In the genomic region with DNA sequence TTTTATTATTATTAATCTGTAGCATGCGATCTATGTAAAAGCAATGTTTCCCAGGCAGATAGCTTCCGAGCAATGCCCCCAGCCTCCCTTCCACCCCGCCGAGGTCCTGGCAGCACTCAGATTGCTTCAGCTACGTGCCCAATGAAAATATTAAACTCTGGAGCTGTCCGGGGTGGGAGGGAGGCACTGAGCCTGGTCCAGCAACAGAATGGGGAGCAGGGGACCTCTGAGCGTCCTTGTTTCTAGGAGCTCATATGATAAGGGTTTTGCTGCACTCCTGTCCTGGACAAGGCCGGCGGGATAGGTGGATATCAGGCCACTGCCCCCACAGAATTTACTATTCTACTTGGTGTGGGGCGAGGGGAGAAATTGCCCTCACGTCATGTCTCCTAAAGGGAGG, we compare ENCODE assay signal across 7 cellular contexts. TPM values are rescaled to one million over a fixed set of nuclear protein-coding genes. Genes with fewer than 3 reads are reported as not detected.
DNase-seq lines count a peak whose midpoint lies in the region; ATAC-seq and TF ChIP-seq lines count a peak whose summit lies in the region.

No MANE protein-coding gene starts in this region.

- ATAC-seq in HG02623 (IDR thresholded peaks at IDR 0.05; ENCODE audit: unreplicated experiment): no peak
- no peak for ATAC-seq in esophagus mucosa

- peak overlapping the region; percentile 35 for H3K4me3 Mint-ChIP-seq in activated CD4-positive, alpha-beta memory T cell treated with anti-CD3 and anti-CD28 coated beads, Interleukin-2, amount 10 ng/mL, durations not matched to agents 7 days and 5 days

- H3K4me1 ChIP-seq in HEK293 (ENCODE audit: control insufficient read depth, insufficient read depth, low read length) (peaks cover 9% of the 10 kb centered on the region; the same call in 1 of the 2 replicates), iPS-20b (ENCODE audit: insufficient read depth, low read length) (peaks cover 28% of the 10 kb centered on the region), skeletal muscle satellite cell (ENCODE audit: control insufficient read depth, insufficient read depth, low read length) (peaks cover 5% of the 10 kb centered on the region)

- no peak overlapping the region for H3K27ac Mint-ChIP-seq in activated CD4-positive, alpha-beta memory T cell treated with anti-CD3 and anti-CD28 coated beads, Interleukin-2, amount 10 ng/mL, durations not matched to agents 7 days and 5 days

- peaks cover 17% of the 10 kb centered on the region for H3K27me3 Mint-ChIP-seq in activated CD4-positive, alpha-beta memory T cell treated with anti-CD3 and anti-CD28 coated beads, Interleukin-2, amount 10 ng/mL, durations not matched to agents 7 days and 5 days

- H3K27ac ChIP-seq in HEK293 (ENCODE audit: extremely low read depth, low read depth, low read length) (no peak overlapping the region), iPS-20b (ENCODE audit: low read length) (no peak overlapping the region)

- POLR2A ChIA-PET in HEK293 (lab: Yijun Ruan, JAX): interaction anchor here (1.0 to 1.5 kb wide), 3 partner anchors 13 to 44 kb away, joined by 3 to 5 read pairs (median 3); a partner anchor contains a TSS
- POLR2A ChIA-PET in activated CD4-positive, alpha-beta memory T cell treated with anti-CD3 and anti-CD28 coated beads, Interleukin-2, amount 10 ng/mL, durations not matched to agents 7 days and 5 days (lab: Charles Lee): interaction anchor here (1.5 kb wide), 2 partner anchors 20 to 45 kb away, joined by 4 to 13 read pairs; a partner anchor contains a TSS

- peak overlapping the region; percentile 91 for H3K4me2 ChIP-seq in skeletal muscle satellite cell (ENCODE audit: low read length)

- peaks cover 7% of the 10 kb centered on the region for H3K36me3 Mint-ChIP-seq in activated CD4-positive, alpha-beta memory T cell treated with anti-CD3 and anti-CD28 coated beads, Interleukin-2, amount 10 ng/mL, durations not matched to agents 7 days and 5 days (ENCODE audit: low read depth)

- no peak overlapping the region for H3K9ac ChIP-seq in iPS-20b (ENCODE audit: low read depth, low read length)
- H3K9ac ChIP-seq in skeletal muscle satellite cell (ENCODE audit: low read depth, low read length): no peak overlapping the region

- H3K4me3 ChIP-seq in HEK293 (ENCODE audit: low read depth, low read length) (no peak overlapping the region), iPS-20b (ENCODE audit: low read length) (peak overlapping the region; percentile 86), skeletal muscle satellite cell (ENCODE audit: low read length) (peak overlapping the region; percentile 72)

- no peaks in the 10 kb centered on the region for H3K9me3 Mint-ChIP-seq in activated CD4-positive, alpha-beta memory T cell treated with anti-CD3 and anti-CD28 coated beads, Interleukin-2, amount 10 ng/mL, durations not matched to agents 7 days and 5 days

- peaks cover 40% of the 10 kb centered on the region for H3K27me3 ChIP-seq in iPS-20b (ENCODE audit: insufficient read depth, low read length)
- H3K27me3 ChIP-seq in skeletal muscle satellite cell (ENCODE audit: control insufficient read depth, insufficient read depth, low read length): peaks cover 38% of the 10 kb centered on the region

- DNase-seq in activated CD4-positive, alpha-beta memory T cell treated with anti-CD3 and anti-CD28 coated beads, Interleukin-2, amount 10 ng/mL, durations not matched to agents 7 days and 5 days: no peak
- DNase-seq in DMS79 treated with DMSO at 0.1 percent for 48 hours (lab: John Stamatoyannopoulos, UW): no peak

- TF ChIP-seq CTCF in HEK293 (tag by site-specific recombination; IDR thresholded peaks at IDR 0.05): no peak

- no peaks in the 10 kb centered on the region for H3K36me3 ChIP-seq in HEK293 (ENCODE audit: control insufficient read depth in 2 of 2, insufficient read depth in 1 of 2, low read length in 2 of 2)
- H3K36me3 ChIP-seq in iPS-20b (ENCODE audit: insufficient read depth, low read depth, low read length): no peaks in the 10 kb centered on the region
- H3K36me3 ChIP-seq in skeletal muscle satellite cell (ENCODE audit: insufficient read depth, low read length): no peaks in the 10 kb centered on the region

- H3K4me1 Mint-ChIP-seq in activated CD4-positive, alpha-beta memory T cell treated with anti-CD3 and anti-CD28 coated beads, Interleukin-2, amount 10 ng/mL, durations not matched to agents 7 days and 5 days: peaks cover 40% of the 10 kb centered on the region

- CTCF ChIA-PET in HEK293 (lab: Yijun Ruan, JAX): interaction anchor here (0.7 to 1.1 kb wide), 3 partner anchors 31 to 35 kb away, joined by 3 to 4 read pairs (median 3); no protein-coding TSS in a partner anchor
- CTCF ChIA-PET in activated CD4-positive, alpha-beta memory T cell treated with anti-CD3 and anti-CD28 coated beads, Interleukin-2, amount 10 ng/mL, durations not matched to agents 7 days and 5 days (lab: Charles Lee): interaction anchor here (1.0 to 1.7 kb wide), 4 partner anchors 17 to 49 kb away, joined by 3 to 4 read pairs (median 3); a partner anchor contains a TSS

- no peaks in the 10 kb centered on the region for H3K9me3 ChIP-seq in HEK293 (ENCODE audit: control insufficient read depth, insufficient read depth, low read depth, low read length)
- no peaks in the 10 kb centered on the region for H3K9me3 ChIP-seq in iPS-20b (ENCODE audit: insufficient read depth, low read depth, low read length)
- no peaks in the 10 kb centered on the region for H3K9me3 ChIP-seq in skeletal muscle satellite cell (replicated peaks; ENCODE audit: low read length)

TF ChIP-seq in HEK293, 187 proteins besides CTCF, POLR2A, EP300 and RAD21:
- 0 out of 2 replicates have a peak, but pooled peaks have one; percentile 65 for TF ChIP-seq ZNF335 (tag by site-specific recombination; conservative IDR thresholded peaks at IDR 0.05)
- TF ChIP-seq, protein P1, sequence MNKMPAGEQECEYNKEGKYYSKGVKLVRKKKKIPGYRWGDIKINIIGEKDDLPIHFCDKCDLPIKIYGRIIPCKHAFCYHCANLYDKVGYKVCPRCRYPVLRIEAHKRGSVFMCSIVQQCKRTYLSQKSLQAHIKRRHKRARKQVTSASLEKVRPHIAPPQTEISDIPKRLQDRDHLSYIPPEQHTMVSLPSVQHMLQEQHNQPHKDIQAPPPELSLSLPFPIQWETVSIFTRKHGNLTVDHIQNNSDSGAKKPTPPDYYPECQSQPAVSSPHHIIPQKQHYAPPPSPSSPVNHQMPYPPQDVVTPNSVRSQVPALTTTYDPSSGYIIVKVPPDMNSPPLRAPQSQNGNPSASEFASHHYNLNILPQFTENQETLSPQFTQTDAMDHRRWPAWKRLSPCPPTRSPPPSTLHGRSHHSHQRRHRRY (tag by site-specific recombination; IDR thresholded peaks at IDR 0.05): no peak
- TF ChIP-seq, protein P2, sequence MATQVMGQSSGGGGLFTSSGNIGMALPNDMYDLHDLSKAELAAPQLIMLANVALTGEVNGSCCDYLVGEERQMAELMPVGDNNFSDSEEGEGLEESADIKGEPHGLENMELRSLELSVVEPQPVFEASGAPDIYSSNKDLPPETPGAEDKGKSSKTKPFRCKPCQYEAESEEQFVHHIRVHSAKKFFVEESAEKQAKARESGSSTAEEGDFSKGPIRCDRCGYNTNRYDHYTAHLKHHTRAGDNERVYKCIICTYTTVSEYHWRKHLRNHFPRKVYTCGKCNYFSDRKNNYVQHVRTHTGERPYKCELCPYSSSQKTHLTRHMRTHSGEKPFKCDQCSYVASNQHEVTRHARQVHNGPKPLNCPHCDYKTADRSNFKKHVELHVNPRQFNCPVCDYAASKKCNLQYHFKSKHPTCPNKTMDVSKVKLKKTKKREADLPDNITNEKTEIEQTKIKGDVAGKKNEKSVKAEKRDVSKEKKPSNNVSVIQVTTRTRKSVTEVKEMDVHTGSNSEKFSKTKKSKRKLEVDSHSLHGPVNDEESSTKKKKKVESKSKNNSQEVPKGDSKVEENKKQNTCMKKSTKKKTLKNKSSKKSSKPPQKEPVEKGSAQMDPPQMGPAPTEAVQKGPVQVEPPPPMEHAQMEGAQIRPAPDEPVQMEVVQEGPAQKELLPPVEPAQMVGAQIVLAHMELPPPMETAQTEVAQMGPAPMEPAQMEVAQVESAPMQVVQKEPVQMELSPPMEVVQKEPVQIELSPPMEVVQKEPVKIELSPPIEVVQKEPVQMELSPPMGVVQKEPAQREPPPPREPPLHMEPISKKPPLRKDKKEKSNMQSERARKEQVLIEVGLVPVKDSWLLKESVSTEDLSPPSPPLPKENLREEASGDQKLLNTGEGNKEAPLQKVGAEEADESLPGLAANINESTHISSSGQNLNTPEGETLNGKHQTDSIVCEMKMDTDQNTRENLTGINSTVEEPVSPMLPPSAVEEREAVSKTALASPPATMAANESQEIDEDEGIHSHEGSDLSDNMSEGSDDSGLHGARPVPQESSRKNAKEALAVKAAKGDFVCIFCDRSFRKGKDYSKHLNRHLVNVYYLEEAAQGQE (tag by site-specific recombination; IDR thresholded peaks at IDR 0.05): peak; percentile 86

RNA-seq across cellular contexts. Expression of a gene that starts 44.5 kb away (rescaled TPM):
- total RNA-seq in activated CD4-positive, alpha-beta memory T cell treated with anti-CD3 and anti-CD28 coated beads, Interleukin-2, amount 10 ng/mL, durations not matched to agents 7 days and 5 days: 100 to 1,000 TPM; 121 to 125 TPM
- 29.7 and 31.7 TPM in 2 replicates for total RNA-seq in skeletal muscle satellite cell (2012; rRNA removed)
- total RNA-seq in esophagus mucosa: 25.2 TPM
